8 cellular contexts compared by ENCODE assay signal in the genomic region with DNA sequence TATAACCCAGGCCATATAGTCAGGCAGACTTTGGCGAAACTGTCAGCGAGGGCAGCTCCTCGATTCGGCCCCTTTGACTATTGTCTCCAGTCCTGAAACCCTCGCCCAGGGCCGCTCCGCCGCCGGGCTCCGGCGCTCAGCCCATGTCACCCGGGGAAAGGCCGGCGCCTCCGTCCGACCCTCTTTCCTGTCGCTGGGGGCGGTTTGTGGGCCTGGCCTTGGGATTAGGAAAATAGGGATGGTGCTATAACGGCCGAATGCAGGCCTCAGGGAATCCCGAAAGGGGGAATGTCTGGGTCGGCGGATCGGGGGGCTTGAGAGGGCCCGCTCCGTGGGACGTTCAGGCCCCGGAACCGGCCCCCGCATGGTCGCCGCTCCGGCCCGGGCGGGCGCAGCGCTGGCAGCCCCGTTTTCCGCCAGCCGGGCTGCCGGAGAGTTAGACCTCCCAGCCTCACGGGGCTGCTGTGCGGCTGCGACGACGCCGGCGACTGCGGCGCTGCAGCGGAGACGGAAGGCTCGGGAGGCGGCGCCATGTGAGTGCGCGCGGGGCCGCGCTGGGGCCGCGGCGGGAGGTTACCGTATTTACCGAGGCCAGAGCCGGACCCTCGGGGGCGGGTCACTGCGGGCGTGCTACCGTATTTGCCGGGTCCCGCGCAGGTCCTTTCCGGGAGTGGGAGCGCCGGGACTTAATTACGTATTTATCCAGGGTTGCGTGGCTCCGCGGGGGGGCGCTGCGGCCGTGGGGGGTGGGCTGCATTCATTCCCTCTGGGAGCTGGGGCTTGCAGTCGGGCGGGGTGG. TPM values are rescaled to one million over a fixed set of nuclear protein-coding genes. Genes with fewer than 3 reads are reported as not detected.
DNase-seq lines count a peak whose midpoint lies in the region; ATAC-seq and TF ChIP-seq lines count a peak whose summit lies in the region.

No MANE protein-coding gene starts in this region.

- H3K36me3 ChIP-seq in PC-9 (ENCODE audit: low read depth) = no peaks in the 10 kb centered on the region

- H3K4me2 ChIP-seq in PC-9 = peak overlapping the region; percentile 89

- ATAC-seq in GM21367 (IDR thresholded peaks at IDR 0.05; ENCODE audit: unreplicated experiment) = peak; percentile 53
- ATAC-seq in activated T-helper 17 cell treated with anti-CD3 and anti-CD28 coated beads, Interleukin-2, amount 50 U/mL, for 72 hours (replicated peaks) = peak; percentile 74
- peak; percentile 84 to 90 (median 88) for ATAC-seq in natural killer cell
- ATAC-seq in stimulated activated memory B cell treated with anti-CD40 and anti-IgM and Interleukin-4, amounts not matched to agents 10 μg/mL and 1 μg/mL and 100 μg/mL, for 72 hours = peak; percentile 69

- intact Hi-C loops in PC-9 (cut with micrococcal nuclease; ENCODE audit: unreplicated experiment) = loop anchor here (2.0 to 5.0 kb wide), 2 partner anchors 42 to 83 kb away; partner anchors contain the start of genes ACTR3C and LRRC61
- intact Hi-C loops in natural killer cell (cut with micrococcal nuclease) = loop anchor here (2.0 kb wide), 2 partner anchors 26 to 36 kb away; partner anchors contain the start of genes REPIN1 and ZNF775

- no peaks in the 10 kb centered on the region for H3K9me2 ChIP-seq in PC-9 (ENCODE audit: insufficient read depth)

- H3F3A ChIP-seq in PC-9 (ENCODE audit: insufficient read depth, low read depth) = peaks cover 23% of the 10 kb centered on the region

- peak overlapping the region; percentile 91 for H3K27ac Mint-ChIP-seq in activated T-helper 17 cell treated with anti-CD3 and anti-CD28 coated beads, Interleukin-2, amount 50 U/mL, for 72 hours
- peak overlapping the region; percentile 90 to 91 for H3K27ac Mint-ChIP-seq in natural killer cell
- peak overlapping the region; percentile 93 for H3K27ac Mint-ChIP-seq in stimulated activated memory B cell treated with anti-CD40 and anti-IgM and Interleukin-4, amounts not matched to agents 10 μg/mL and 1 μg/mL and 100 μg/mL, for 72 hours

- peaks cover 5% of the 10 kb centered on the region for H3K36me3 Mint-ChIP-seq in activated T-helper 17 cell treated with anti-CD3 and anti-CD28 coated beads, Interleukin-2, amount 50 U/mL, for 72 hours (ENCODE audit: low read depth)
- no peaks in the 10 kb centered on the region for H3K36me3 Mint-ChIP-seq in natural killer cell
- H3K36me3 Mint-ChIP-seq in stimulated activated memory B cell treated with anti-CD40 and anti-IgM and Interleukin-4, amounts not matched to agents 10 μg/mL and 1 μg/mL and 100 μg/mL, for 72 hours = peaks cover 28% of the 10 kb centered on the region

- CTCF ChIA-PET in PC-9 (lab: Charles Lee) = interaction anchor here (0.6 kb wide), 1 partner anchor 50 kb away, joined by 6 read pairs; no protein-coding TSS in a partner anchor

- H3K4me1 ChIP-seq in PC-9 (replicated peaks; ENCODE audit: insufficient read depth) = peaks cover 32% of the 10 kb centered on the region

- H3K9me3 ChIP-seq in PC-9 (ENCODE audit: insufficient read depth, low read depth) = no peaks in the 10 kb centered on the region

- peak overlapping the region; percentile 97 for H3K4me3 Mint-ChIP-seq in activated T-helper 17 cell treated with anti-CD3 and anti-CD28 coated beads, Interleukin-2, amount 50 U/mL, for 72 hours
- peak overlapping the region; percentile 94 for H3K4me3 Mint-ChIP-seq in natural killer cell
- H3K4me3 Mint-ChIP-seq in stimulated activated memory B cell treated with anti-CD40 and anti-IgM and Interleukin-4, amounts not matched to agents 10 μg/mL and 1 μg/mL and 100 μg/mL, for 72 hours = peak overlapping the region; percentile 91

- peak overlapping the region; percentile 98 for H2AFZ ChIP-seq in PC-9

- no peaks in the 10 kb centered on the region for H3K27me3 Mint-ChIP-seq in activated T-helper 17 cell treated with anti-CD3 and anti-CD28 coated beads, Interleukin-2, amount 50 U/mL, for 72 hours
- no peaks in the 10 kb centered on the region for H3K27me3 Mint-ChIP-seq in natural killer cell (ENCODE audit: low read depth in 2 of 2)
- H3K27me3 Mint-ChIP-seq in stimulated activated memory B cell treated with anti-CD40 and anti-IgM and Interleukin-4, amounts not matched to agents 10 μg/mL and 1 μg/mL and 100 μg/mL, for 72 hours = no peaks in the 10 kb centered on the region

- peaks cover 26% of the 10 kb centered on the region for H3K4me1 Mint-ChIP-seq in activated T-helper 17 cell treated with anti-CD3 and anti-CD28 coated beads, Interleukin-2, amount 50 U/mL, for 72 hours
- H3K4me1 Mint-ChIP-seq in natural killer cell = peaks cover 34 to 37% of the 10 kb centered on the region in 2 donors
- peaks cover 83% of the 10 kb centered on the region for H3K4me1 Mint-ChIP-seq in stimulated activated memory B cell treated with anti-CD40 and anti-IgM and Interleukin-4, amounts not matched to agents 10 μg/mL and 1 μg/mL and 100 μg/mL, for 72 hours

- H3K27me3 ChIP-seq in PC-9 (ENCODE audit: insufficient read depth, low read depth) = no peaks in the 10 kb centered on the region

- H3K79me2 ChIP-seq in PC-9 (ENCODE audit: low read depth) = no peaks in the 10 kb centered on the region

- TF ChIP-seq CTCF in PC-9 (conservative IDR thresholded peaks at IDR 0.05) (peak; percentile 37; the same call in 1 of the 2 replicates), fibroblast of mammary gland (conservative IDR thresholded peaks at IDR 0.05; ENCODE audit: control insufficient read depth, insufficient read depth, low read depth, low read length) (no peak), natural killer cell (IDR thresholded peaks at IDR 0.05) (peak; percentile 23)

- no peaks in the 10 kb centered on the region for H4K20me1 ChIP-seq in PC-9 (ENCODE audit: insufficient read depth)

- POLR2A ChIA-PET in PC-9 (lab: Charles Lee; ENCODE audit: unreplicated experiment) = no interaction called here

- BruUV-seq in PC-9 (replicated peaks; lab: Mats Ljungman, UMichigan) = TSS peak; percentile 84

- H3K9me3 Mint-ChIP-seq in activated T-helper 17 cell treated with anti-CD3 and anti-CD28 coated beads, Interleukin-2, amount 50 U/mL, for 72 hours = no peaks in the 10 kb centered on the region
- no peaks in the 10 kb centered on the region for H3K9me3 Mint-ChIP-seq in natural killer cell
- no peaks in the 10 kb centered on the region for H3K9me3 Mint-ChIP-seq in stimulated activated memory B cell treated with anti-CD40 and anti-IgM and Interleukin-4, amounts not matched to agents 10 μg/mL and 1 μg/mL and 100 μg/mL, for 72 hours

- H3K4me3 ChIP-seq in PC-9 (peak overlapping the region; percentile 67), fibroblast of mammary gland (ENCODE audit: control insufficient read depth, low read depth, low read length) (peak overlapping the region; percentile 71)

- peak; percentile 40 for DNase-seq in DMS 273 treated with DMSO at 0.1 percent for 48 hours (lab: John Stamatoyannopoulos, UW)
- DNase-seq in HUDEP-2 (lab: John Stamatoyannopoulos, UW; ENCODE audit: unreplicated experiment in 76 of 76) = peak in 69 of 76 experiments; percentile 54 to 96 (median 87)
- peak; percentile 64 to 83 for DNase-seq in PC-9
- DNase-seq in fibroblast of mammary gland (ENCODE audit: low read depth) = peak; percentile 82
- peak; percentile 74 for DNase-seq in natural killer cell

- no peak overlapping the region for H3K27ac ChIP-seq in PC-9

RNA-seq across cellular contexts. Expression of gene ZNF775, which starts 25.9 kb away (rescaled TPM):
- 3.1 and 3.4 TPM in 2 replicates for total RNA-seq in PC-9 (2021)
- 1 to 10 TPM; 2.5 to 3.2 TPM for total RNA-seq in activated T-helper 17 cell treated with anti-CD3 and anti-CD28 coated beads, Interleukin-2, amount 50 U/mL, for 72 hours
- 1 to 10 TPM; 1.3 to 2.7 (median 1.6) TPM for total RNA-seq in natural killer cell

RNA-seq across cellular contexts. Expression of gene REPIN1, which starts 36.4 kb away (rescaled TPM):
- total RNA-seq in PC-9 (2021) (172 and 174 TPM in 2 replicates), natural killer cell (10 to 100 TPM; 58.9 to 79.4 (median 76.5) TPM)
- total RNA-seq in activated T-helper 17 cell treated with anti-CD3 and anti-CD28 coated beads, Interleukin-2, amount 50 U/mL, for 72 hours = 10 to 100 TPM; 68.1 to 79.6 TPM

RNA-seq across cellular contexts. Expression of gene GIMAP8, which starts 45.4 kb away (rescaled TPM):
- total RNA-seq in PC-9 (2021) (not detected in 2 replicates), natural killer cell (10 to 100 TPM in 1 of 3 donors, 1 to 10 TPM in 2; 6.7 to 17.7 (median 8.4) TPM)
- total RNA-seq in activated T-helper 17 cell treated with anti-CD3 and anti-CD28 coated beads, Interleukin-2, amount 50 U/mL, for 72 hours = 10 to 100 TPM; 10.3 to 16.4 TPM
